Comparison of ENCODE assay signal across 16 cellular contexts in the genomic region with DNA sequence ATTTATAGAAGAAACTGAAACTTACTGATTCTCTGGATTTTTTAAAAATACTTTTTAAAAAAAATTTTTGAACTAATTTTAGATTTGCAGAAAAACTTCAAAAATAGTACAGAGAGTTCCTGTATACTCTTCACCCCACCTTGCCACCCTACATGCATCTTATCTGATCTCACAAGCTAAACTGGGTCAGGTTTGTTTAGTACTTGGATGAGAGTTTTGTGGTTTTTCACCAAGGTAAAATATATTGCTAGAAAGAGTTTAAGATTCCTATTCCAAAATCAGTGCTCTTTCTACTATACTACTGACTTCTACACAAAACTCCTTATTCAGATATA.
DNase-seq lines count a peak whose midpoint lies in the region; ATAC-seq and TF ChIP-seq lines count a peak whose summit lies in the region.
"Had no signal": no experiment of that assay in that cellular context is flagged by ENCODE, and none has a peak within 500 bp of the region (broad histone marks: within the 10 kb centered on the region; RNA-seq: fewer than 3 reads in every experiment).

No MANE protein-coding gene starts in this region.

- H3K4me3 ChIP-seq in GM12865 (ENCODE audit: low read depth, low read length) (no peak overlapping the region), choroid plexus epithelial cell (ENCODE audit: low read depth, low read length) (no peak overlapping the region)
- H3K4me3 ChIP-seq: HAP-1, lower lobe of right lung, MG63 had no signal

- ATAC-seq in GM21381 (IDR thresholded peaks at IDR 0.05; ENCODE audit: unreplicated experiment) (peak; percentile 70), HG03280 (IDR thresholded peaks at IDR 0.05; ENCODE audit: unreplicated experiment) (peak; percentile 52), HG03175 (IDR thresholded peaks at IDR 0.05; ENCODE audit: unreplicated experiment) (no peak)
- ATAC-seq: lower lobe of right lung had no signal

- DNase-seq in GM12865 (ENCODE audit: low read depth) (peak; percentile 60), choroid plexus epithelial cell (ENCODE audit: low read depth) (peak; percentile 7), A172 (ENCODE audit: low spot score) (no peak), NCI-H2029 treated with DMSO at 0.1 percent for 48 hours (lab: John Stamatoyannopoulos, UW) (no peak), NCI-H1105 treated with DMSO at 0.1 percent for 48 hours (lab: John Stamatoyannopoulos, UW) (no peak)
- DNase-seq: activated CD4-positive, CD25-positive, alpha-beta regulatory T cell treated with anti-CD3 and anti-CD28 coated beads, Interleukin-2, amount 50 U/mL, for 72 hours; lower lobe of right lung; MG63; NCI-H2081 treated with DMSO at 0.1 percent for 48 hours; NCI-H774; nephron progenitor cell; stimulated activated CD4-positive, alpha-beta T cell treated with anti-CD3 and anti-CD28 coated beads, Interleukin-1b, Interleukin-23, amount 100 ng/mL, for 48 hours had no signal

- TF ChIP-seq CTCF in GM12865 (IDR thresholded peaks at IDR 0.05; ENCODE audit: insufficient read depth, low read depth, low read length, missing control alignments) (no peak), choroid plexus epithelial cell (conservative IDR thresholded peaks at IDR 0.05; ENCODE audit: low read depth, low read length) (no peak)

Comparison
In these comparisons a context has a peak if more than half of its experiments do, and no peak if none do; other contexts are left out.
1. DNase-seq: peak in GM12865 (single experiment) and choroid plexus epithelial cell (single experiment); none in A172 (single experiment), NCI-H2029 treated with DMSO at 0.1 percent for 48 hours (single experiment) and NCI-H1105 treated with DMSO at 0.1 percent for 48 hours (single experiment).